Comparison of ENCODE assay signal across 9 cellular contexts in genomic region chr18:44895176-44895798, GRCh38.
DNase-seq lines count a peak whose midpoint lies in the region; ATAC-seq, FAIRE-seq and TF ChIP-seq lines count a peak whose summit lies in the region.
"Had no signal": no experiment of that assay in that cellular context is flagged by ENCODE, and none has a peak within 500 bp of the region (broad histone marks: within the 10 kb centered on the region; RNA-seq: fewer than 3 reads in every experiment).

No MANE protein-coding gene starts in this region.

- no peaks in the 10 kb centered on the region for H3K79me2 ChIP-seq in GM12878 (ENCODE audit: control insufficient read depth, insufficient read depth, low read length)
- no peaks in the 10 kb centered on the region for H3K79me2 ChIP-seq in HepG2 (ENCODE audit: insufficient read depth, low read length)

- H4K20me1 ChIP-seq in GM12878 (ENCODE audit: control insufficient read depth, insufficient read depth) (no peaks in the 10 kb centered on the region), HepG2 (ENCODE audit: insufficient read depth, low read length) (no peaks in the 10 kb centered on the region)

- in situ Hi-C loops in GM12878 (cut with MboI), result loop anchor here (5.0 kb wide), 1 partner anchor 317 kb away; no protein-coding TSS in a partner anchor
- in situ Hi-C loops in HepG2 (cut with HindIII; ENCODE audit: extremely low pct_ligation_motif_present, low pct_unique_long_range_greater_than_20kb), result no loop called here

- H3K36me3 ChIP-seq in GM12878 (ENCODE audit: control insufficient read depth in 2 of 2, insufficient read depth in 2 of 2, low read length in 1 of 2) (no peaks in the 10 kb centered on the region), HepG2 (replicated peaks in 1 of 2; ENCODE audit: control insufficient read depth in 1 of 2, insufficient read depth in 2 of 2, low read length in 2 of 2) (no peaks in the 10 kb centered on the region), H7 (replicated peaks; ENCODE audit: control insufficient read depth, insufficient read depth, low read length) (no peaks in the 10 kb centered on the region)

- BruUV-seq in GM12878 (replicated peaks; lab: Mats Ljungman, UMichigan) (no TSS peak), HepG2 (replicated peaks; lab: Mats Ljungman, UMichigan) (no TSS peak)

- H3K4me1 Mint-ChIP-seq in activated T-cell treated with anti-CD3 and anti-CD28 coated beads, Interleukin-2, amount 50 U/mL, for 24 hours (ENCODE audit: low read depth), result peaks cover 62% of the 10 kb centered on the region

- H3K27ac Mint-ChIP-seq in activated T-cell treated with anti-CD3 and anti-CD28 coated beads, Interleukin-2, amount 50 U/mL, for 24 hours, result peak overlapping the region; percentile 55

- TF ChIP-seq POLR2A in GM12878 (IDR thresholded peaks at IDR 0.05; ENCODE audit: low read depth, low read length) (no peak), HepG2 (IDR thresholded peaks at IDR 0.05; ENCODE audit: insufficient read depth in 1 of 2, low read depth in 2 of 2, low read length in 2 of 2) (no peak)

- ATAC-seq in HG02759 (IDR thresholded peaks at IDR 0.05; ENCODE audit: unreplicated experiment) (peak; percentile 67), GM12878 (peak; percentile 86), HepG2 (peak; percentile 29; the same call in 1 of the 3 replicates)

- WGBS in GM12878 (ENCODE audit: insufficient coverage, insufficient replicate concordance, low lambda C conversion rate, missing lambda C conversion rate), result 27% methylated on average over 1 of the region's 1 CpG
- 22% methylated on average over 1 of the region's 1 CpG for WGBS in HepG2 (ENCODE audit: low lambda C conversion rate)

- intact Hi-C loops in GM12878 (cut with micrococcal nuclease; ENCODE audit: unreplicated experiment) (loop anchor here (1.0 to 5.0 kb wide), 3 partner anchors 216 to 487 kb away; no protein-coding TSS in a partner anchor), HepG2 (cut with micrococcal nuclease; ENCODE audit: unreplicated experiment) (loop anchor here (1.0 to 5.0 kb wide), 2 partner anchors 216 to 763 kb away; no protein-coding TSS in a partner anchor)

- H3K4me1 ChIP-seq in GM12878 (ENCODE audit: control insufficient read depth, insufficient read depth, low read length) (no peaks in the 10 kb centered on the region), HepG2 (ENCODE audit: insufficient read depth, low read length) (no peaks in the 10 kb centered on the region)

- H3K27ac ChIP-seq in GM12878 (ENCODE audit: control insufficient read depth, insufficient read depth) (no peak overlapping the region), HepG2 (ENCODE audit: extremely low read length, insufficient read depth, low read length) (no peak overlapping the region)

- H2AFZ ChIP-seq in GM12878 (ENCODE audit: control insufficient read depth, low read depth, low read length), result no peak overlapping the region
- H2AFZ ChIP-seq in HepG2 (ENCODE audit: low read length), result no peak overlapping the region

- H3K9ac ChIP-seq in GM12878 (ENCODE audit: control insufficient read depth, insufficient read depth, low read length) (no peak overlapping the region), HepG2 (ENCODE audit: insufficient read depth, low read depth, low read length) (no peak overlapping the region)

- FAIRE-seq in GM12878 (lab: Jason Lieb, UNC) (no peak), HepG2 (lab: Jason Lieb, UNC) (no peak)

- H3K9me3 Mint-ChIP-seq in activated T-cell treated with anti-CD3 and anti-CD28 coated beads, Interleukin-2, amount 50 U/mL, for 24 hours, result peaks cover 14% of the 10 kb centered on the region

- POLR2A ChIA-PET in GM12878 (lab: Charles Lee), result interaction anchor here (0.6 to 1.4 kb wide), 2 partner anchors 15 to 216 kb away, joined by 8 read pairs; no protein-coding TSS in a partner anchor
- POLR2A ChIA-PET in HepG2 (lab: Yijun Ruan, JAX), result no interaction called here

- H3K9me3 ChIP-seq in GM12878 (replicated peaks; ENCODE audit: control insufficient read depth, insufficient read depth, low read length) (peaks cover 6% of the 10 kb centered on the region), HepG2 (ENCODE audit: low read length) (peaks cover 16% of the 10 kb centered on the region)

- TF ChIP-seq EP300 in GM12878 (IDR thresholded peaks at IDR 0.05; ENCODE audit: borderline replicate concordance in 1 of 2, control insufficient read depth in 1 of 2, low read depth in 2 of 2, low read length in 2 of 2) (no peak), HepG2 (IDR thresholded peaks at IDR 0.05; ENCODE audit: low read depth in 2 of 2, low read length in 2 of 2) (no peak), HepG2 (CRISPR knock-in tag; IDR thresholded peaks at IDR 0.05; ENCODE audit: borderline replicate concordance) (no peak)

- TF ChIP-seq CTCF in GM12878 (IDR thresholded peaks at IDR 0.05 in 2 of 3, conservative IDR thresholded peaks at IDR 0.05 in 1 of 3; ENCODE audit: control insufficient read depth in 2 of 3, extremely low read depth in 1 of 3, insufficient read depth in 1 of 3, low read depth in 3 of 3, low read length in 3 of 3) (peak; percentile 44 to 56 (median 48); a peak in 4 of 6 replicates), HepG2 (CRISPR knock-in tag; IDR thresholded peaks at IDR 0.05) (peak; percentile 52)

- DNase-seq in activated T-cell treated with anti-CD3 and anti-CD28 coated beads, Interleukin-2, amount 50 U/mL, for 24 hours, result peak; percentile 39
- no peak for DNase-seq in activated T-cell treated with anti-CD3 and anti-CD28 coated beads, Interleukin-2, amount 50 U/mL, for 1 hour
- DNase-seq in NCI-H82 treated with DMSO at 0.1 percent for 48 hours (lab: John Stamatoyannopoulos, UW; ENCODE audit: unreplicated experiment) (peak; percentile 15), GM12878 (ENCODE audit: low read depth, low spot score) (peak; percentile 53), HepG2 (ENCODE audit: low spot score) (no peak), H7 (no peak), ecto neural progenitor cell (ENCODE audit: low spot score) (no peak)

- H3K27me3 ChIP-seq in GM12878 (replicated peaks in 1 of 2; ENCODE audit: control insufficient read depth in 2 of 2, insufficient read depth in 2 of 2, low read length in 1 of 2) (no peaks in the 10 kb centered on the region), HepG2 (ENCODE audit: control insufficient read depth in 1 of 2, insufficient read depth in 2 of 2, low read length in 2 of 2) (no peaks in the 10 kb centered on the region), H7 (ENCODE audit: control insufficient read depth, insufficient read depth, low read length) (no peaks in the 10 kb centered on the region)

- H3K36me3 Mint-ChIP-seq in activated T-cell treated with anti-CD3 and anti-CD28 coated beads, Interleukin-2, amount 50 U/mL, for 24 hours (ENCODE audit: low read depth), result peaks cover 19% of the 10 kb centered on the region

- H3K4me2 ChIP-seq in GM12878 (ENCODE audit: control insufficient read depth, insufficient read depth) (no peak overlapping the region), HepG2 (ENCODE audit: low read depth, low read length) (no peak overlapping the region)

- H3K4me3 Mint-ChIP-seq in activated T-cell treated with anti-CD3 and anti-CD28 coated beads, Interleukin-2, amount 50 U/mL, for 24 hours, result no peak overlapping the region
- H3K4me3 Mint-ChIP-seq: brain had no signal

- SMC1A ChIA-PET in GM12878 (lab: Charles Lee; ENCODE audit: uncharacterized antibody, unreplicated experiment), result interaction anchor here (0.6 to 2.5 kb wide), 15 partner anchors 8 to 1276 kb away, joined by 3 to 10 read pairs (median 4); no protein-coding TSS in a partner anchor

- CTCF ChIA-PET in GM12878 (lab: Yijun Ruan, JAX) (interaction anchor here (0.6 to 1.6 kb wide), 15 partner anchors 10 to 797 kb away, joined by 3 to 9 read pairs (median 3); no protein-coding TSS in a partner anchor), HepG2 (lab: Yijun Ruan, JAX; ENCODE audit: low intra/inter-chr PET ratio, low total read pairs) (no interaction called here)

- no peak overlapping the region for H3K4me3 ChIP-seq in GM12878
- no peak overlapping the region for H3K4me3 ChIP-seq in HepG2 (replicated peaks in 1 of 3; ENCODE audit: insufficient read depth in 1 of 3, low read depth in 2 of 3, low read length in 3 of 3)
- no peak overlapping the region for H3K4me3 ChIP-seq in H7 (ENCODE audit: insufficient read depth, low read depth, low read length)

- peaks cover under 1% of the 10 kb centered on the region for H3K27me3 Mint-ChIP-seq in activated T-cell treated with anti-CD3 and anti-CD28 coated beads, Interleukin-2, amount 50 U/mL, for 24 hours
- H3K27me3 Mint-ChIP-seq: brain had no signal

- RAD21 ChIA-PET in GM12878 (lab: Charles Lee; ENCODE audit: unreplicated experiment), result interaction anchor here (0.6 to 2.0 kb wide), 10 partner anchors 17 to 318 kb away, joined by 3 to 5 read pairs (median 3); partner anchors contain the start of gene SETBP1

- TF ChIP-seq RAD21 in GM12878 (IDR thresholded peaks at IDR 0.05; ENCODE audit: insufficient read depth, low read depth, low read length) (peak; percentile 61), HepG2 (CRISPR knock-in tag; IDR thresholded peaks at IDR 0.05) (no peak)

TF ChIP-seq in GM12878, 131 proteins besides CTCF, POLR2A, EP300 and RAD21 (continues in another document):
- TF ChIP-seq NR2C1 (IDR thresholded peaks at IDR 0.05), result peak; percentile 81

TF ChIP-seq in HepG2, 621 proteins besides CTCF, POLR2A, EP300 and RAD21 (continues in another document):
- no peak for TF ChIP-seq ZNF33B (CRISPR knock-in tag; IDR thresholded peaks at IDR 0.05)
- no peak for TF ChIP-seq ZNF552 (CRISPR knock-in tag; IDR thresholded peaks at IDR 0.05; ENCODE audit: borderline replicate concordance)
- no peak for TF ChIP-seq KAT7 (CRISPR knock-in tag; IDR thresholded peaks at IDR 0.05; ENCODE audit: borderline replicate concordance)
- TF ChIP-seq ZNF207 (IDR thresholded peaks at IDR 0.05; ENCODE audit: borderline replicate concordance), result no peak
- TF ChIP-seq HOXA9 (CRISPR knock-in tag; IDR thresholded peaks at IDR 0.05; ENCODE audit: borderline replicate concordance), result no peak
- TF ChIP-seq NR2F6 (IDR thresholded peaks at IDR 0.05), result peak; percentile 22; the same call in 1 of the 2 replicates
- no peak for TF ChIP-seq NR2F6 (CRISPR knock-in tag; IDR thresholded peaks at IDR 0.05)
- peak; percentile 78 for TF ChIP-seq STAG1 (CRISPR knock-in tag; IDR thresholded peaks at IDR 0.05)
- no peak for TF ChIP-seq HOXA5 (CRISPR knock-in tag; IDR thresholded peaks at IDR 0.05)
- TF ChIP-seq NR2C2 (CRISPR knock-in tag; IDR thresholded peaks at IDR 0.05; ENCODE audit: borderline replicate concordance), result 0 out of 2 replicates have a peak, but pooled peaks have one; percentile 20
- no peak for TF ChIP-seq RXRB (CRISPR knock-in tag; IDR thresholded peaks at IDR 0.05; ENCODE audit: borderline replicate concordance)
- peak; percentile 40 for TF ChIP-seq YY1 (IDR thresholded peaks at IDR 0.05; ENCODE audit: insufficient read depth, insufficient replicate concordance, low read depth, low read length)
- peak; percentile 90 for TF ChIP-seq HNRNPK (IDR thresholded peaks at IDR 0.05; ENCODE audit: low read depth, low read length, poor library complexity, severe bottlenecking)

Comparison
In these comparisons a context has a peak if more than half of its experiments do, and no peak if none do; other contexts are left out.
1. DNase-seq: peak in activated T-cell treated with anti-CD3 and anti-CD28 coated beads, Interleukin-2, amount 50 U/mL, for 24 hours (single experiment), NCI-H82 treated with DMSO at 0.1 percent for 48 hours (single experiment) and GM12878 (single experiment); none in activated T-cell treated with anti-CD3 and anti-CD28 coated beads, Interleukin-2, amount 50 U/mL, for 1 hour (single experiment), HepG2 (single experiment), H7 (single experiment) and ecto neural progenitor cell (single experiment).
2. ATAC-seq: peak in every context shown above with its lines; median percentile 86 in GM12878; 67 in HG02759; 29 in HepG2.